Comparison of ENCODE assay signal across 36 cellular contexts in the genomic region with DNA sequence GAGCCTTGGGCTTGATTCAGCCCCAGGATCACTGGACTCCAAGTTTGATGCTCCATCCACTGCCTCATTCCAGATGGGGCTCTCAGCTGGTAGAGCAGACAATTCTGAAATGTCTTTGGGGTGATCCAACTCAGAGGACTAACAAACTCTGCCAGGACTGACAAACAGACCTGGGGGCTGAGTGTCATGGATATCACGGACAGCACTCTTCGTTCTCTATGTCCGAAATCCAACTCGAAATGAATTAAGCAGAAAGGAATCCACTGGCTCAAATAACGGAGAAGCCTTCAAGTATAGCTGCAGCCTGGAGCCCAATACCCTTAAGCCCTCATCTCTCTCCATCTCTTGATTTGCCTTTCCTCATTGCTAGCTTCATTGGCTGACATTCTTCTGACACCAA. TPM values are rescaled to one million over a fixed set of nuclear protein-coding genes. Genes with fewer than 3 reads are reported as not detected.
"Had no signal": no experiment of that assay in that cellular context is flagged by ENCODE, and none has a peak within 500 bp of the region (broad histone marks: within the 10 kb centered on the region; RNA-seq: fewer than 3 reads in every experiment).

No MANE protein-coding gene starts in this region.

- H3K9me3 Mint-ChIP-seq: activated B cell treated with CpG ODN at 0.5 μM for 24 hours; activated CD4-positive, alpha-beta memory T cell treated with anti-CD3 and anti-CD28 coated beads for 36 hours; activated CD4-positive, alpha-beta T cell treated with anti-CD3 and anti-CD28 coated beads, Interleukin-2, amount 10 ng/mL, durations not matched to agents 24 days and 14 days; activated CD8-positive, alpha-beta T cell treated with anti-CD3 and anti-CD28 coated beads for 36 hours; activated naive CD4-positive, alpha-beta T cell treated with anti-CD3 and anti-CD28 coated beads, Interleukin-2, amount 10 ng/mL, durations not matched to agents 7 days and 5 days; activated naive CD4-positive, alpha-beta T cell treated with anti-CD3 and anti-CD28 coated beads, Interleukin-2, amount 50 U/mL, for 24 hours; activated naive CD8-positive, alpha-beta T cell treated with anti-CD3 and anti-CD28 coated beads, Interleukin-2, amount 10 ng/mL, durations not matched to agents 7 days and 5 days; activated naive CD8-positive, alpha-beta T cell treated with anti-CD3 and anti-CD28 coated beads, Interleukin-2, amount 50 U/mL, for 24 hours; activated T-cell treated with anti-CD3 and anti-CD28 coated beads, Interleukin-2, amount 50 U/mL, for 24 hours; activated T-helper 2 cell treated with anti-CD3 and anti-CD28 coated beads, Interferon-gamma antibody, Interleukin-2, Interleukin-4, amounts not matched to agents 10 μg/mL and 5 μg/mL and 100 μg/mL, durations not matched to agents 14 hours and 24 hours and 36 hours; T-helper 1 cell treated with Interleukin-12 subunit alpha and Interleukin-12 subunit beta and Interleukin-4 antibody, amounts not matched to agents 30 μg/mL and 1 μg/mL, for 36 hours; T-helper 2 cell treated with Interferon-gamma antibody and Interleukin-4, amounts not matched to agents 5 μg/mL and 100 μg/mL, for 36 hours had no signal

- DNase-seq: activated B cell treated with CpG ODN at 0.5 μM for 24 hours; activated CD4-positive, alpha-beta memory T cell treated with anti-CD3 and anti-CD28 coated beads for 36 hours; activated CD4-positive, alpha-beta T cell treated with anti-CD3 and anti-CD28 coated beads for 4 hours; activated CD4-positive, alpha-beta T cell treated with anti-CD3 and anti-CD28 coated beads, Interleukin-2, amount 10 ng/mL, durations not matched to agents 24 days and 14 days; activated CD4-positive, alpha-beta T cell treated with anti-CD3 and anti-CD28 coated beads, Interleukin-2, amount 50 U/mL, for 1 hour; activated CD4-positive, alpha-beta T cell treated with anti-CD3 and anti-CD28 coated beads, Interleukin-2, amount 50 U/mL, for 4 hours; activated CD4-positive, CD25-positive, alpha-beta regulatory T cell treated with anti-CD3 and anti-CD28 coated beads, Interleukin-2, amount 50 U/mL, for 72 hours; activated CD8-positive, alpha-beta memory T cell treated with anti-CD3 and anti-CD28 coated beads, Interleukin-2, amount 50 U/mL, for 4 hours; activated CD8-positive, alpha-beta T cell treated with anti-CD3 and anti-CD28 coated beads for 36 hours; activated effector memory CD4-positive, alpha-beta T cell treated with Interleukin-2 at 50 U/mL for 16 hours; activated gamma-delta T cell; activated naive CD4-positive, alpha-beta T cell treated with anti-CD3 and anti-CD28 coated beads, Interleukin-2, amount 10 ng/mL, durations not matched to agents 7 days and 5 days; activated naive CD4-positive, alpha-beta T cell treated with Interleukin-2 at 50 U/mL for 16 hours; activated naive CD8-positive, alpha-beta T cell treated with anti-CD3 and anti-CD28 coated beads, Interleukin-2, amount 10 ng/mL, durations not matched to agents 7 days and 5 days; activated naive CD8-positive, alpha-beta T cell treated with anti-CD3 and anti-CD28 coated beads, Interleukin-2, amount 50 U/mL, for 24 hours; activated T-cell treated with anti-CD3 and anti-CD28 coated beads for 4 hours; activated T-cell treated with anti-CD3 and anti-CD28 coated beads, Interleukin-2, amount 50 U/mL, for 24 hours; activated T-cell treated with anti-CD3 and anti-CD28 coated beads, Interleukin-2, amount 50 U/mL, for 48 hours; body of pancreas; brain microvascular endothelial cell; central memory CD4-positive, alpha-beta T cell; T-helper 1 cell; T-helper 2 cell; T-helper 9 cell had no signal

- H3K4me1 Mint-ChIP-seq: activated B cell treated with CpG ODN at 0.5 μM for 24 hours; activated CD4-positive, alpha-beta T cell treated with anti-CD3 and anti-CD28 coated beads, Interleukin-2, amount 10 ng/mL, durations not matched to agents 24 days and 14 days; activated naive CD4-positive, alpha-beta T cell treated with anti-CD3 and anti-CD28 coated beads, Interleukin-2, amount 50 U/mL, for 24 hours; activated naive CD8-positive, alpha-beta T cell treated with anti-CD3 and anti-CD28 coated beads, Interleukin-2, amount 10 ng/mL, durations not matched to agents 7 days and 5 days; activated naive CD8-positive, alpha-beta T cell treated with anti-CD3 and anti-CD28 coated beads, Interleukin-2, amount 50 U/mL, for 24 hours had no signal

- ATAC-seq: activated CD8-positive, alpha-beta T cell treated with anti-CD3 and anti-CD28 coated beads for 36 hours; activated naive CD8-positive, alpha-beta T cell treated with anti-CD3 and anti-CD28 coated beads, Interleukin-2, amount 50 U/mL, for 24 hours; body of pancreas had no signal

- H3K27ac ChIP-seq: ascending aorta, body of pancreas, brain microvascular endothelial cell, breast epithelium, VCaP had no signal

- H3K27ac Mint-ChIP-seq: activated B cell treated with CpG ODN at 0.5 μM for 24 hours; activated CD4-positive, alpha-beta memory T cell treated with anti-CD3 and anti-CD28 coated beads for 36 hours; activated CD4-positive, alpha-beta T cell treated with anti-CD3 and anti-CD28 coated beads, Interleukin-2, amount 10 ng/mL, durations not matched to agents 24 days and 14 days; activated CD8-positive, alpha-beta T cell treated with anti-CD3 and anti-CD28 coated beads for 36 hours; activated naive CD4-positive, alpha-beta T cell treated with anti-CD3 and anti-CD28 coated beads, Interleukin-2, amount 10 ng/mL, durations not matched to agents 7 days and 5 days; activated naive CD4-positive, alpha-beta T cell treated with anti-CD3 and anti-CD28 coated beads, Interleukin-2, amount 50 U/mL, for 24 hours; activated naive CD8-positive, alpha-beta T cell; activated naive CD8-positive, alpha-beta T cell treated with anti-CD3 and anti-CD28 coated beads, Interleukin-2, amount 50 U/mL, for 24 hours; activated T-cell treated with anti-CD3 and anti-CD28 coated beads, Interleukin-2, amount 50 U/mL, for 24 hours; activated T-helper 2 cell treated with anti-CD3 and anti-CD28 coated beads, Interferon-gamma antibody, Interleukin-2, Interleukin-4, amounts not matched to agents 10 μg/mL and 5 μg/mL and 100 μg/mL, durations not matched to agents 14 hours and 24 hours and 36 hours; T-helper 1 cell treated with Interleukin-12 subunit alpha and Interleukin-12 subunit beta and Interleukin-4 antibody, amounts not matched to agents 30 μg/mL and 1 μg/mL, for 36 hours; T-helper 2 cell treated with Interferon-gamma antibody and Interleukin-4, amounts not matched to agents 5 μg/mL and 100 μg/mL, for 36 hours had no signal

- H3K27me3 Mint-ChIP-seq: activated CD4-positive, alpha-beta memory T cell treated with anti-CD3 and anti-CD28 coated beads for 36 hours; activated naive CD8-positive, alpha-beta T cell; activated T-cell treated with anti-CD3 and anti-CD28 coated beads, Interleukin-2, amount 50 U/mL, for 24 hours had no signal

- H3K4me3 ChIP-seq: ascending aorta, body of pancreas, breast epithelium had no signal

- H3K36me3 Mint-ChIP-seq: activated CD4-positive, alpha-beta memory T cell treated with anti-CD3 and anti-CD28 coated beads for 36 hours; activated naive CD4-positive, alpha-beta T cell treated with anti-CD3 and anti-CD28 coated beads, Interleukin-2, amount 10 ng/mL, durations not matched to agents 7 days and 5 days; activated naive CD4-positive, alpha-beta T cell treated with anti-CD3 and anti-CD28 coated beads, Interleukin-2, amount 50 U/mL, for 24 hours; activated naive CD8-positive, alpha-beta T cell; activated naive CD8-positive, alpha-beta T cell treated with anti-CD3 and anti-CD28 coated beads, Interleukin-2, amount 10 ng/mL, durations not matched to agents 7 days and 5 days had no signal

- H3K27me3 ChIP-seq: ascending aorta, body of pancreas, brain microvascular endothelial cell, breast epithelium had no signal

- H3K4me3 Mint-ChIP-seq: activated B cell treated with CpG ODN at 0.5 μM for 24 hours; activated CD4-positive, alpha-beta memory T cell treated with anti-CD3 and anti-CD28 coated beads for 36 hours; activated CD4-positive, alpha-beta T cell treated with anti-CD3 and anti-CD28 coated beads, Interleukin-2, amount 10 ng/mL, durations not matched to agents 24 days and 14 days; activated CD8-positive, alpha-beta T cell treated with anti-CD3 and anti-CD28 coated beads for 36 hours; activated naive CD4-positive, alpha-beta T cell treated with anti-CD3 and anti-CD28 coated beads, Interleukin-2, amount 10 ng/mL, durations not matched to agents 7 days and 5 days; activated naive CD4-positive, alpha-beta T cell treated with anti-CD3 and anti-CD28 coated beads, Interleukin-2, amount 50 U/mL, for 24 hours; activated naive CD8-positive, alpha-beta T cell; activated naive CD8-positive, alpha-beta T cell treated with anti-CD3 and anti-CD28 coated beads, Interleukin-2, amount 10 ng/mL, durations not matched to agents 7 days and 5 days; activated naive CD8-positive, alpha-beta T cell treated with anti-CD3 and anti-CD28 coated beads, Interleukin-2, amount 50 U/mL, for 24 hours; activated T-cell treated with anti-CD3 and anti-CD28 coated beads, Interleukin-2, amount 50 U/mL, for 24 hours; T-helper 1 cell treated with Interleukin-12 subunit alpha and Interleukin-12 subunit beta and Interleukin-4 antibody, amounts not matched to agents 30 μg/mL and 1 μg/mL, for 36 hours; T-helper 2 cell treated with Interferon-gamma antibody and Interleukin-4, amounts not matched to agents 5 μg/mL and 100 μg/mL, for 36 hours had no signal

- H3K4me1 ChIP-seq: ascending aorta, breast epithelium had no signal

- H3K9me3 ChIP-seq: ascending aorta, body of pancreas, breast epithelium had no signal

- FAIRE-seq: TTC549 had no signal

- H3K36me3 ChIP-seq: ascending aorta, brain microvascular endothelial cell, breast epithelium had no signal

RNA-seq across cellular contexts. Expression of gene SLC38A3, which starts 14.2 kb away (rescaled TPM):
- total RNA-seq: activated B cell treated with CpG ODN at 0.5 μM for 24 hours; activated CD4-positive, alpha-beta memory T cell treated with anti-CD3 and anti-CD28 coated beads for 36 hours; activated CD4-positive, alpha-beta T cell treated with anti-CD3 and anti-CD28 coated beads, Interleukin-2, amount 10 ng/mL, durations not matched to agents 24 days and 14 days; activated naive CD8-positive, alpha-beta T cell treated with anti-CD3 and anti-CD28 coated beads, Interleukin-2, amount 10 ng/mL, durations not matched to agents 7 days and 5 days; activated T-helper 2 cell treated with anti-CD3 and anti-CD28 coated beads, Interferon-gamma antibody, Interleukin-2, Interleukin-4, amounts not matched to agents 10 μg/mL and 5 μg/mL and 100 μg/mL, durations not matched to agents 14 hours and 24 hours and 36 hours; ascending aorta had no signal

RNA-seq across cellular contexts. Expression of gene GNAT1, which starts 27.9 kb away (rescaled TPM):
- total RNA-seq: activated B cell treated with CpG ODN at 0.5 μM for 24 hours; activated CD4-positive, alpha-beta memory T cell treated with anti-CD3 and anti-CD28 coated beads for 36 hours; activated CD4-positive, alpha-beta T cell treated with anti-CD3 and anti-CD28 coated beads, Interleukin-2, amount 10 ng/mL, durations not matched to agents 24 days and 14 days; activated CD8-positive, alpha-beta memory T cell treated with anti-CD3 and anti-CD28 coated beads for 36 hours; activated naive CD8-positive, alpha-beta T cell treated with anti-CD3 and anti-CD28 coated beads, Interleukin-2, amount 10 ng/mL, durations not matched to agents 7 days and 5 days; activated T-helper 2 cell treated with anti-CD3 and anti-CD28 coated beads, Interferon-gamma antibody, Interleukin-2, Interleukin-4, amounts not matched to agents 10 μg/mL and 5 μg/mL and 100 μg/mL, durations not matched to agents 14 hours and 24 hours and 36 hours; body of pancreas; breast epithelium; cardiac septum; cerebellum had no signal

RNA-seq across cellular contexts. Expression of gene SEMA3B, which starts 49.7 kb away (rescaled TPM):
- total RNA-seq: activated B cell treated with CpG ODN at 0.5 μM for 24 hours had no signal

RNA-seq across cellular contexts. Expression of gene LSMEM2, which starts 59.6 kb away (rescaled TPM):
- total RNA-seq: activated B cell treated with CpG ODN at 0.5 μM for 24 hours; activated CD4-positive, alpha-beta memory T cell treated with anti-CD3 and anti-CD28 coated beads for 36 hours; activated CD4-positive, alpha-beta T cell treated with anti-CD3 and anti-CD28 coated beads, Interleukin-2, amount 10 ng/mL, durations not matched to agents 24 days and 14 days; activated CD8-positive, alpha-beta memory T cell treated with anti-CD3 and anti-CD28 coated beads for 36 hours; activated CD8-positive, alpha-beta T cell treated with anti-CD3 and anti-CD28 coated beads for 36 hours; activated naive CD8-positive, alpha-beta T cell treated with anti-CD3 and anti-CD28 coated beads, Interleukin-2, amount 10 ng/mL, durations not matched to agents 7 days and 5 days; activated T-helper 2 cell treated with anti-CD3 and anti-CD28 coated beads, Interferon-gamma antibody, Interleukin-2, Interleukin-4, amounts not matched to agents 10 μg/mL and 5 μg/mL and 100 μg/mL, durations not matched to agents 14 hours and 24 hours and 36 hours; ascending aorta; body of pancreas; breast epithelium had no signal
